ENCODE assay signal across 8 cellular contexts in genomic region chr22:38056969-38057841, GRCh38. TPM values are rescaled to one million over a fixed set of nuclear protein-coding genes. Genes with fewer than 3 reads are reported as not detected.
A peak's percentile ranks its signal among the peaks of the same experiment; 100 is the strongest.
DNase-seq lines count a peak whose midpoint lies in the region; ATAC-seq and TF ChIP-seq lines count a peak whose summit lies in the region.

Gene PICK1, plus strand, starts transcription at chr22:38057404. Its CDS starts 406 bp downstream, at chr22:38057810.

- H3K4me3 ChIP-seq in GM12865 (ENCODE audit: low read depth, low read length) (peak within 1 kb of the TSS; percentile 70), RWPE2 (ENCODE audit: severe bottlenecking) (peak within 1 kb of the TSS; percentile 53), fibroblast of pulmonary artery (replicated peaks; ENCODE audit: low read depth, low read length) (peak within 1 kb of the TSS; percentile 57)

- no peaks in the 10 kb centered on the region for H3K9me3 Mint-ChIP-seq in naive thymus-derived CD8-positive, alpha-beta T cell
- no peaks in the 10 kb centered on the region for H3K9me3 Mint-ChIP-seq in stimulated activated memory B cell treated with anti-CD40 and anti-IgM and Interleukin-4, amounts not matched to agents 10 μg/mL and 1 μg/mL and 100 μg/mL, for 72 hours

- peaks cover 15 to 27% (median 19%) of the 10 kb centered on the region in 4 donors for H3K4me1 Mint-ChIP-seq in naive thymus-derived CD8-positive, alpha-beta T cell
- H3K4me1 Mint-ChIP-seq in stimulated activated memory B cell treated with anti-CD40 and anti-IgM and Interleukin-4, amounts not matched to agents 10 μg/mL and 1 μg/mL and 100 μg/mL, for 72 hours, result peaks cover 30% of the 10 kb centered on the region

- no peaks in the 10 kb centered on the region for H3K27me3 Mint-ChIP-seq in naive thymus-derived CD8-positive, alpha-beta T cell
- H3K27me3 Mint-ChIP-seq in stimulated activated memory B cell treated with anti-CD40 and anti-IgM and Interleukin-4, amounts not matched to agents 10 μg/mL and 1 μg/mL and 100 μg/mL, for 72 hours, result peaks cover 23% of the 10 kb centered on the region

- peaks cover 0 to 23% (median 9%) of the 10 kb centered on the region in 3 donors for H3K36me3 Mint-ChIP-seq in naive thymus-derived CD8-positive, alpha-beta T cell
- H3K36me3 Mint-ChIP-seq in stimulated activated memory B cell treated with anti-CD40 and anti-IgM and Interleukin-4, amounts not matched to agents 10 μg/mL and 1 μg/mL and 100 μg/mL, for 72 hours, result peaks cover 23% of the 10 kb centered on the region

- TF ChIP-seq CTCF in GM12865 (IDR thresholded peaks at IDR 0.05; ENCODE audit: insufficient read depth, low read depth, low read length, missing control alignments) (peak; percentile 7), RWPE2 (IDR thresholded peaks at IDR 0.05; ENCODE audit: poor library complexity, severe bottlenecking) (no peak), fibroblast of pulmonary artery (IDR thresholded peaks at IDR 0.05; ENCODE audit: low read length, missing control alignments) (no peak)

- peak within 1 kb of the TSS; percentile 77 for H3K27ac ChIP-seq in KOPT-K1 (ENCODE audit: low read depth, low read length, poor library complexity, severe bottlenecking)
- peak within 1 kb of the TSS; percentile 42 for H3K27ac ChIP-seq in RWPE2 (ENCODE audit: poor library complexity, severe bottlenecking)

- H3K27ac Mint-ChIP-seq in naive thymus-derived CD8-positive, alpha-beta T cell, result peak within 1 kb of the TSS; percentile 91 to 100 (median 99)
- H3K27ac Mint-ChIP-seq in stimulated activated memory B cell treated with anti-CD40 and anti-IgM and Interleukin-4, amounts not matched to agents 10 μg/mL and 1 μg/mL and 100 μg/mL, for 72 hours, result peak within 1 kb of the TSS; percentile 97

- POLR2A ChIA-PET in naive thymus-derived CD8-positive, alpha-beta T cell (lab: Charles Lee), result interaction anchor here (0.5 to 1.2 kb wide), 4 partner anchors 87 to 1172 kb away, joined by 3 to 4 read pairs (median 3); no protein-coding TSS in a partner anchor

- peak; percentile 89 for DNase-seq in GM12865 (ENCODE audit: low read depth)
- peak; percentile 85 for DNase-seq in RWPE2 (ENCODE audit: low spot score)
- peak; percentile 91 for DNase-seq in activated effector memory CD4-positive, alpha-beta T cell treated with anti-CD3 and anti-CD28 coated beads, Interleukin-2, amount 50 U/mL, for 16 hours
- peak; percentile 92 for DNase-seq in fibroblast of pulmonary artery (ENCODE audit: low read depth)
- DNase-seq in naive thymus-derived CD8-positive, alpha-beta T cell, result peak; percentile 62 to 92 (median 82)

- H3K36me3 ChIP-seq in KOPT-K1 (ENCODE audit: insufficient read depth, low read length) (no peaks in the 10 kb centered on the region), RWPE2 (ENCODE audit: low read depth) (peaks cover 26% of the 10 kb centered on the region)

- H3K4me3 Mint-ChIP-seq in naive thymus-derived CD8-positive, alpha-beta T cell, result peak within 1 kb of the TSS; percentile 91 to 99 (median 96)
- H3K4me3 Mint-ChIP-seq in stimulated activated memory B cell treated with anti-CD40 and anti-IgM and Interleukin-4, amounts not matched to agents 10 μg/mL and 1 μg/mL and 100 μg/mL, for 72 hours, result peak within 1 kb of the TSS; percentile 92

- ATAC-seq in RWPE2 (ENCODE audit: low read depth) (peak; percentile 91), HG02938 (IDR thresholded peaks at IDR 0.05; ENCODE audit: unreplicated experiment) (no peak)
- peak; percentile 86 to 87 for ATAC-seq in naive thymus-derived CD8-positive, alpha-beta T cell
- ATAC-seq in stimulated activated memory B cell treated with anti-CD40 and anti-IgM and Interleukin-4, amounts not matched to agents 10 μg/mL and 1 μg/mL and 100 μg/mL, for 72 hours, result peak; percentile 87

- H3K4me1 ChIP-seq in RWPE2 (ENCODE audit: insufficient read depth, poor library complexity, severe bottlenecking), result no peaks in the 10 kb centered on the region

- H3K9me3 ChIP-seq in KOPT-K1 (ENCODE audit: insufficient read depth, low read length, poor library complexity, severe bottlenecking) (no peaks in the 10 kb centered on the region), RWPE2 (ENCODE audit: severe bottlenecking) (no peaks in the 10 kb centered on the region)

- no peaks in the 10 kb centered on the region for H3K27me3 ChIP-seq in RWPE2 (ENCODE audit: insufficient read depth, poor library complexity, severe bottlenecking)

RNA-seq across cellular contexts. Expression of gene PICK1, which starts in this region (rescaled TPM):
- total RNA-seq in naive thymus-derived CD8-positive, alpha-beta T cell, result 10 to 100 TPM; 24.1 to 28.8 TPM
- polyA plus RNA-seq in naive thymus-derived CD8-positive, alpha-beta T cell, result 1 to 10 TPM; 4.5 to 7.7 (median 6.6) TPM
